ENCODE assay signal across 7 cellular contexts in genomic region chr16:67666538-67667433, GRCh38. TPM values are rescaled to one million over a fixed set of nuclear protein-coding genes. Genes with fewer than 3 reads are reported as not detected.
DNase-seq lines count a peak whose midpoint lies in the region; ATAC-seq and TF ChIP-seq lines count a peak whose summit lies in the region.

TSS of gene C16orf86 (plus strand) at chr16:67666814. CDS start at chr16:67666971, 157 bp downstream.
TSS of gene ENKD1 (minus strand) at chr16:67666750. CDS start at chr16:67666442, 308 bp downstream.

- CTCF ChIA-PET in activated CD4-positive, alpha-beta memory T cell treated with anti-CD3 and anti-CD28 coated beads for 36 hours (lab: Charles Lee), result interaction anchor here (0.9 to 7.8 kb wide), 13 partner anchors 9 to 185 kb away, joined by 3 to 91 read pairs (median 5); partner anchors contain the start of genes ATP6V0D1, CARMIL2 and GFOD2

- POLR2A ChIA-PET in activated CD4-positive, alpha-beta memory T cell treated with anti-CD3 and anti-CD28 coated beads for 36 hours (lab: Charles Lee), result interaction anchor here (1.0 to 1.4 kb wide), 2 partner anchors 120 to 167 kb away, joined by 3 read pairs; no protein-coding TSS in a partner anchor

- no peak for TF ChIP-seq CTCF in lower lobe of right lung (IDR thresholded peaks at IDR 0.05)

- H3K4me1 Mint-ChIP-seq in activated CD4-positive, alpha-beta memory T cell treated with anti-CD3 and anti-CD28 coated beads for 36 hours (ENCODE audit: low read depth), result peaks cover 17% of the 10 kb centered on the region

- H3K27ac ChIP-seq in duodenal mucosa (ENCODE audit: low read depth, low read length), result peak within 1 kb of the TSS; percentile 79
- peak within 1 kb of the TSS; percentile 92 for H3K27ac ChIP-seq in lower lobe of right lung

- H3K36me3 Mint-ChIP-seq in activated CD4-positive, alpha-beta memory T cell treated with anti-CD3 and anti-CD28 coated beads for 36 hours, result peaks cover 7% of the 10 kb centered on the region

- peak within 1 kb of the TSS; percentile 64 for H3K9ac ChIP-seq in duodenal mucosa (ENCODE audit: low read depth in 1 of 2, low read length in 2 of 2)

- ATAC-seq in GM18505 (IDR thresholded peaks at IDR 0.05; ENCODE audit: unreplicated experiment), result peak; percentile 50
- ATAC-seq in HG02943 (IDR thresholded peaks at IDR 0.05; ENCODE audit: low read depth, unreplicated experiment), result peak; percentile 42
- ATAC-seq in lower lobe of right lung, result peak; percentile 84 to 91

- H3K9me3 ChIP-seq in duodenal mucosa (ENCODE audit: control insufficient read depth in 1 of 2, low read length in 2 of 2) (no peaks in the 10 kb centered on the region), lower lobe of right lung (no peaks in the 10 kb centered on the region)

- H3K4me3 Mint-ChIP-seq in activated CD4-positive, alpha-beta memory T cell treated with anti-CD3 and anti-CD28 coated beads for 36 hours, result peak within 1 kb of the TSS; percentile 82

- H3K4me1 ChIP-seq in duodenal mucosa (ENCODE audit: control insufficient read depth in 1 of 2, insufficient read depth in 2 of 2, low read length in 2 of 2), result peaks cover 11 to 24% of the 10 kb centered on the region in 2 donors
- H3K4me1 ChIP-seq in lower lobe of right lung, result peaks cover 34% of the 10 kb centered on the region

- H3K4me3 ChIP-seq in duodenal mucosa (ENCODE audit: low read depth in 1 of 2, low read length in 2 of 2), result peak within 1 kb of the TSS; percentile 74 to 82
- H3K4me3 ChIP-seq in lower lobe of right lung, result peak within 1 kb of the TSS; percentile 85

- no peak within 1 kb of the TSS for H3K27ac Mint-ChIP-seq in activated CD4-positive, alpha-beta memory T cell treated with anti-CD3 and anti-CD28 coated beads for 36 hours

- H3K27me3 Mint-ChIP-seq in activated CD4-positive, alpha-beta memory T cell treated with anti-CD3 and anti-CD28 coated beads for 36 hours, result no peaks in the 10 kb centered on the region

- H3K9me3 Mint-ChIP-seq in activated CD4-positive, alpha-beta memory T cell treated with anti-CD3 and anti-CD28 coated beads for 36 hours, result no peaks in the 10 kb centered on the region

- H3K27me3 ChIP-seq in duodenal mucosa (ENCODE audit: control insufficient read depth in 1 of 2, insufficient read depth in 2 of 2, low read length in 2 of 2) (no peaks in the 10 kb centered on the region), lower lobe of right lung (ENCODE audit: low read depth) (no peaks in the 10 kb centered on the region)

- TF ChIP-seq POLR2A in GM18505 (IDR thresholded peaks at IDR 0.05; ENCODE audit: borderline replicate concordance, extremely low read depth, insufficient read depth, insufficient read length), result peak; percentile 15

- DNase-seq in NCI-H510A (lab: John Stamatoyannopoulos, UW) (peak; percentile 36), lower lobe of right lung (peak; percentile 92)
- peak; percentile 87 for DNase-seq in activated CD4-positive, alpha-beta memory T cell treated with anti-CD3 and anti-CD28 coated beads for 36 hours
- peak; percentile 51 to 69 (median 61) for DNase-seq in stimulated activated CD4-positive, alpha-beta T cell treated with anti-CD3 and anti-CD28 coated beads, TNF-alpha, amount 100 ng/mL, for 1 hour (ENCODE audit: low read depth in 3 of 3, low spot score in 1 of 3)

- no peaks in the 10 kb centered on the region for H3K36me3 ChIP-seq in duodenal mucosa (ENCODE audit: control insufficient read depth in 1 of 2, insufficient read depth in 2 of 2, low read length in 2 of 2)
- peaks cover 17% of the 10 kb centered on the region for H3K36me3 ChIP-seq in lower lobe of right lung

- intact Hi-C loops in activated CD4-positive, alpha-beta memory T cell treated with anti-CD3 and anti-CD28 coated beads for 36 hours (cut with micrococcal nuclease), result loop anchor here (2.0 to 10.0 kb wide), 5 partner anchors 52 to 1668 kb away; partner anchors contain the start of genes CENPT, COG8, FHOD1 and GFOD2
- intact Hi-C loops in lower lobe of right lung (cut with DNase I), result no loop called here

RNA-seq across cellular contexts. Expression of gene C16orf86, which starts in this region (rescaled TPM):
- 1 to 10 TPM; 2.2 to 2.5 TPM for total RNA-seq in activated CD4-positive, alpha-beta memory T cell treated with anti-CD3 and anti-CD28 coated beads for 36 hours
- 5.3 TPM for total RNA-seq in lower lobe of right lung

RNA-seq across cellular contexts. Expression of gene ENKD1, which starts in this region (rescaled TPM):
- 10 to 100 TPM in 1 of 2 experiments, 1 to 10 TPM in 1; 9.3 to 10.1 TPM for total RNA-seq in activated CD4-positive, alpha-beta memory T cell treated with anti-CD3 and anti-CD28 coated beads for 36 hours
- 19.4 TPM for total RNA-seq in lower lobe of right lung

Comparison
In these comparisons a context has a peak if more than half of its experiments do, and no peak if none do; other contexts are left out.
1. Peak in every context shown above with its lines: DNase-seq, ATAC-seq, H3K4me3 ChIP-seq and H3K27ac ChIP-seq.
2. DNase-seq: peak in every context shown above with its lines; median percentile 92 in lower lobe of right lung; 87 in activated CD4-positive, alpha-beta memory T cell treated with anti-CD3 and anti-CD28 coated beads for 36 hours; 61 in stimulated activated CD4-positive, alpha-beta T cell treated with anti-CD3 and anti-CD28 coated beads, TNF-alpha, amount 100 ng/mL, for 1 hour; 36 in NCI-H510A.